15 cellular contexts compared by ENCODE assay signal in the genomic region with DNA sequence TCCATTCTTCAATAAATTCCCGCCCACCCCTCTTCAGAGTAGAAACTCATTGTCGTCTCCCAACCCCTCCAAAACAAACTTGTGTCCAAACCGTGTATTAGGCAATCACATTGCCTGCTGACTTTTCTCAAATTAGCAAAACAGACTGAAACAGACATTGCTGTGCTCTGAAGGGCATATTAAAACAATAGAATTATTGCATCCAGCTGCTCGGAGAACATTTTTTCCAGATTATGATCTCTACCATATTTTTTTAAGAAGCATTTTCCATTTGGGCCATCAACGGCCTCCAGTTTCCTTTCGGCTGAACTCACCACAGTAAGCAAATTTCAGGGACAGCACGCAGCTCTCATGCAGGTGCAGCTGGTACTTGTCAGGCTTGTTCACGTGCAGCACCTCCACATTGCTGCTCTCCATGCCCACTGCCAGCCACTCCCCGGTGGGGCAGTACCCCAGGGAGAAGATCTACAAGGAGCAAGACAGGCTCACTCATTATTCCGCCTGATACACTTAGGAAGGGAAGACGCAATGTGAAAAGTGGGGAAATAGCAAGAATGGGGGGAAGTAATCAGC.
"Had no signal": no experiment of that assay in that cellular context is flagged by ENCODE, and none has a peak within 500 bp of the region (broad histone marks: within the 10 kb centered on the region; RNA-seq: fewer than 3 reads in every experiment).

No MANE protein-coding gene starts in this region.

- H3K27me3 Mint-ChIP-seq: activated CD8-positive, alpha-beta memory T cell treated with anti-CD3 and anti-CD28 coated beads, Interleukin-2, amount 10 ng/mL, durations not matched to agents 7 days and 5 days; activated T-cell treated with anti-CD3 and anti-CD28 coated beads, Interleukin-2, amount 50 U/mL, for 24 hours; stimulated activated memory B cell treated with anti-CD40 and anti-IgM and Interleukin-4, amounts not matched to agents 10 μg/mL and 1 μg/mL and 100 μg/mL, for 72 hours had no signal

- H3K27me3 ChIP-seq: brain microvascular endothelial cell, neutrophil, tibial nerve had no signal

- H3K4me1 Mint-ChIP-seq: activated CD8-positive, alpha-beta memory T cell treated with anti-CD3 and anti-CD28 coated beads, Interleukin-2, amount 10 ng/mL, durations not matched to agents 7 days and 5 days; stimulated activated memory B cell treated with anti-CD40 and anti-IgM and Interleukin-4, amounts not matched to agents 10 μg/mL and 1 μg/mL and 100 μg/mL, for 72 hours had no signal

- FAIRE-seq: small intestine had no signal

- H3K27ac Mint-ChIP-seq: activated CD8-positive, alpha-beta memory T cell treated with anti-CD3 and anti-CD28 coated beads, Interleukin-2, amount 10 ng/mL, durations not matched to agents 7 days and 5 days; activated naive CD4-positive, alpha-beta T cell treated with anti-CD3 and anti-CD28 coated beads, Interleukin-2, amount 50 U/mL, for 72 hours; activated T-cell treated with anti-CD3 and anti-CD28 coated beads, Interleukin-2, amount 50 U/mL, for 24 hours; stimulated activated memory B cell treated with anti-CD40 and anti-IgM and Interleukin-4, amounts not matched to agents 10 μg/mL and 1 μg/mL and 100 μg/mL, for 72 hours had no signal

- H3K9me3 ChIP-seq: neutrophil, tibial nerve had no signal

- H3K27ac ChIP-seq: brain microvascular endothelial cell, neutrophil had no signal

- DNase-seq: activated CD4-positive, alpha-beta T cell treated with anti-CD3 and anti-CD28 coated beads, Interleukin-2, amount 50 U/mL, for 4 hours; activated CD4-positive, CD25-positive, alpha-beta regulatory T cell treated with anti-CD3 and anti-CD28 coated beads, Interleukin-2, amount 50 U/mL, for 72 hours; activated CD8-positive, alpha-beta memory T cell treated with anti-CD3 and anti-CD28 coated beads, Interleukin-2, amount 10 ng/mL, durations not matched to agents 7 days and 5 days; activated effector memory CD4-positive, alpha-beta T cell treated with Interleukin-2 at 50 U/mL for 16 hours; activated T-cell treated with anti-CD3 and anti-CD28 coated beads, Interleukin-2, amount 50 U/mL, for 24 hours; amygdala; brain microvascular endothelial cell; left colon; midbrain; small intestine had no signal

- H3K36me3 Mint-ChIP-seq: activated CD8-positive, alpha-beta memory T cell treated with anti-CD3 and anti-CD28 coated beads, Interleukin-2, amount 10 ng/mL, durations not matched to agents 7 days and 5 days; activated naive CD4-positive, alpha-beta T cell treated with anti-CD3 and anti-CD28 coated beads, Interleukin-2, amount 50 U/mL, for 72 hours had no signal

- H3K4me3 ChIP-seq: lung, tibial nerve had no signal

- H3K36me3 ChIP-seq: brain microvascular endothelial cell had no signal

- ATAC-seq: activated CD8-positive, alpha-beta memory T cell treated with anti-CD3 and anti-CD28 coated beads, Interleukin-2, amount 10 ng/mL, durations not matched to agents 7 days and 5 days; activated naive CD4-positive, alpha-beta T cell treated with anti-CD3 and anti-CD28 coated beads, Interleukin-2, amount 50 U/mL, for 72 hours; left colon; stimulated activated memory B cell treated with anti-CD40 and anti-IgM and Interleukin-4, amounts not matched to agents 10 μg/mL and 1 μg/mL and 100 μg/mL, for 72 hours had no signal

- H3K9me3 Mint-ChIP-seq: activated T-cell treated with anti-CD3 and anti-CD28 coated beads, Interleukin-2, amount 50 U/mL, for 24 hours; stimulated activated memory B cell treated with anti-CD40 and anti-IgM and Interleukin-4, amounts not matched to agents 10 μg/mL and 1 μg/mL and 100 μg/mL, for 72 hours had no signal

- H3K4me3 Mint-ChIP-seq: activated CD8-positive, alpha-beta memory T cell treated with anti-CD3 and anti-CD28 coated beads, Interleukin-2, amount 10 ng/mL, durations not matched to agents 7 days and 5 days; activated T-cell treated with anti-CD3 and anti-CD28 coated beads, Interleukin-2, amount 50 U/mL, for 24 hours; stimulated activated memory B cell treated with anti-CD40 and anti-IgM and Interleukin-4, amounts not matched to agents 10 μg/mL and 1 μg/mL and 100 μg/mL, for 72 hours had no signal
